8 cellular contexts compared by ENCODE assay signal in the genomic region with DNA sequence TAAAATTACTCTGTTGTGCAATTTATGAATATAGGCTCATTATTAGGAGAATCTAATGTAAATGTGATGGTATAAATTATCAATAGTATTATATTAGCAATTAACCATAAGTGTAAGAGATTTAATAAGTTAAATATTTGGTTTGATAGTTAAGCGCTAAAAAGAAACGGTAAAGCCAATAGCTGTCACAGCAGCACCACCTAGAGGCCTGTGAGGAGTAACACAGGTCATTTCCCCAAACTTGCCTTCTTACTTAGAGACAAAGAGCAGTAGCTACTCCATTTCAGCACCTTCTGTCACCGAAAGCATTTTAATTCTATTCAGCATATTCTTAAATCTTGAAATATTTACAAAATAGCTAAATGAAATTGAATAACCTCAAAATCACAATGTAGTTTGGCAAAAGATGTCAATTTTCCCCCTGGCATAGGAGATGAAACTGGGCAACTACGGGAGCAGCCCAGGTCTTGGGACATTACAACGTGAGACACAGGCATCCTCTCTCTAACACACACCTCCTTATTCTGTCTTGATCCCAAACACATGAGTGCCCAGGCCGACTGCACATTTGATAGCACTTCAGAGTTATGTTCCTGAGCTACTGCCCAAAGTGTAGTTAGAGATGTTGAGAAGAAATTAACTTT. TPM values are rescaled to one million over a fixed set of nuclear protein-coding genes. Genes with fewer than 3 reads are reported as not detected.
DNase-seq lines count a peak whose midpoint lies in the region; ATAC-seq, FAIRE-seq and TF ChIP-seq lines count a peak whose summit lies in the region.

No MANE protein-coding gene starts in this region.

- TF ChIP-seq CTCF in Calu3 (IDR thresholded peaks at IDR 0.05; ENCODE audit: unreplicated experiment) (peak; percentile 73), bronchial epithelial cell (IDR thresholded peaks at IDR 0.05; ENCODE audit: insufficient read depth, low read length, severe bottlenecking) (peak; percentile 79)

- DNase-seq in Calu3, result peak; percentile 71
- DNase-seq in MV-4-11 (lab: John Stamatoyannopoulos, UW), result peak; percentile 47
- peak; percentile 24 for DNase-seq in UCSD-AML1 (lab: John Stamatoyannopoulos, UW; ENCODE audit: unreplicated experiment)
- peak; percentile 49 for DNase-seq in bronchial epithelial cell (ENCODE audit: low read depth)
- peak; percentile 54 for DNase-seq in left lobe of liver (ENCODE audit: low spot score)
- peak; percentile 17 to 41 (median 27) for DNase-seq in stimulated activated CD4-positive, alpha-beta T cell treated with anti-CD3 and anti-CD28 coated beads, TNF-alpha, amount 100 ng/mL, for 48 hours (ENCODE audit: low read depth in 3 of 3)

- no peaks in the 10 kb centered on the region for H3K9me3 Mint-ChIP-seq in Calu3 (ENCODE audit: low read depth, unreplicated experiment)

- CTCF ChIA-PET in Calu3 (lab: Charles Lee), result interaction anchor here (1.4 to 1.6 kb wide), 2 partner anchors 9 to 299 kb away, joined by 3 to 7 read pairs; no protein-coding TSS in a partner anchor

- H3K4me1 Mint-ChIP-seq in Calu3 (ENCODE audit: low read depth, unreplicated experiment), result no peaks in the 10 kb centered on the region

- no peaks in the 10 kb centered on the region for H3K27me3 ChIP-seq in bronchial epithelial cell (ENCODE audit: control insufficient read depth, insufficient read depth, low read length)

- no peaks in the 10 kb centered on the region for H3K36me3 Mint-ChIP-seq in Calu3 (ENCODE audit: insufficient read depth, unreplicated experiment)

- FAIRE-seq in bronchial epithelial cell (lab: Jason Lieb, UNC), result no peak

- no TSS peak for BruUV-seq in Calu3 (replicated peaks; lab: Mats Ljungman, UMichigan)

- no peak overlapping the region for H3K4me3 ChIP-seq in bronchial epithelial cell (ENCODE audit: low read depth, low read length)

- ATAC-seq in GM21390 (IDR thresholded peaks at IDR 0.05; ENCODE audit: unreplicated experiment), result peak; percentile 60
- peak; percentile 99 for ATAC-seq in left lobe of liver
- no peak for ATAC-seq in HG02973 (IDR thresholded peaks at IDR 0.05; ENCODE audit: unreplicated experiment)

- no peaks in the 10 kb centered on the region for H3K27me3 Mint-ChIP-seq in Calu3 (ENCODE audit: unreplicated experiment)

- H3K4me3 Mint-ChIP-seq in Calu3 (ENCODE audit: low read depth, unreplicated experiment), result no peak overlapping the region

- H3K27ac Mint-ChIP-seq in Calu3 (ENCODE audit: unreplicated experiment), result no peak overlapping the region

- intact Hi-C loops in Calu3 (cut with micrococcal nuclease; ENCODE audit: unreplicated experiment), result loop anchor here (1.0 to 10.0 kb wide), 3 partner anchors 298 to 522 kb away; no protein-coding TSS in a partner anchor

- no peaks in the 10 kb centered on the region for H3K36me3 ChIP-seq in bronchial epithelial cell (ENCODE audit: control insufficient read depth, insufficient read depth, low read length)

RNA-seq across cellular contexts. Expression of a gene that starts 14.3 kb away (rescaled TPM):
- total RNA-seq in Calu3 (2022) (not detected in 2 replicates), bronchial epithelial cell (not detected in 2 replicates), left lobe of liver (not detected)
